Comparison of ENCODE assay signal across 15 cellular contexts in the genomic region with DNA sequence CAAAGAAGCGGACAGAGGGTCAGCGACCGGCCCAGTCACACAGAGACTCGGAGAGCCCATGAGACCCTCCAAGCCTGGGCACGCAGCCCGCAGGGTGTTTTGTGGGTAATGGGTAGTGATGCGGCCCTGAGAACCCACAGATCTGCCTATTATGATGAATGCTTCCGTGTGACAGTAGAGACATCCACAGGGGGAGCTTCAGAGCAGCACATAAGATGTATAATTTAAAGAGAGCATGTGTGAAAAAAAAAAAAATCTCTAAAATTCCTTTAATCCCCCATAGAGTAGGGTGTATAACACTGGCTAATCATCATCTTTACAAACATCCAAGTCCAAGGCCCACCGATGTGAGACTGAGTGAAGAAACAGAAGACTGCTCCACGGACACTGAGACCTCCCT. TPM values are rescaled to one million over a fixed set of nuclear protein-coding genes. Genes with fewer than 3 reads are reported as not detected.
DNase-seq lines count a peak whose midpoint lies in the region; ATAC-seq and TF ChIP-seq lines count a peak whose summit lies in the region.
"Had no signal": no experiment of that assay in that cellular context is flagged by ENCODE, and none has a peak within 500 bp of the region (broad histone marks: within the 10 kb centered on the region; RNA-seq: fewer than 3 reads in every experiment).

No MANE protein-coding gene starts in this region.

- ATAC-seq in foreskin keratinocyte (no peak), GM21526 (IDR thresholded peaks at IDR 0.05; ENCODE audit: low FRiP score, unreplicated experiment) (no peak)
- ATAC-seq in stimulated activated memory B cell treated with anti-CD40 and anti-IgM and Interleukin-4, amounts not matched to agents 10 μg/mL and 1 μg/mL and 100 μg/mL, for 72 hours, result no peak

- H3K4me3 Mint-ChIP-seq in HFFc6, result no peak overlapping the region
- no peak overlapping the region for H3K4me3 Mint-ChIP-seq in stimulated activated memory B cell treated with anti-CD40 and anti-IgM and Interleukin-4, amounts not matched to agents 10 μg/mL and 1 μg/mL and 100 μg/mL, for 72 hours

- 66 to 82% (median 75%) methylated on average over 5 to 10 of the region's 10 CpGs for WGBS in adrenal gland, 4 donors

- TF ChIP-seq CTCF in HFFc6 (IDR thresholded peaks at IDR 0.05) (peak; percentile 43), adrenal gland (IDR thresholded peaks at IDR 0.05) (no peak), foreskin keratinocyte (conservative IDR thresholded peaks at IDR 0.05) (peak; percentile 29)

- DNase-seq in HFFc6 (no peak), adrenal gland (no peak), foreskin keratinocyte (no peak), erythroblast (lab: John Stamatoyannopoulos, UW) (no peak), C1 segment of cervical spinal cord (lab: John Stamatoyannopoulos, UW) (no peak)
- DNase-seq: activated CD4-positive, CD25-positive, alpha-beta regulatory T cell; Caco-2; foreskin melanocyte; Karpas-422; mesendoderm; NCI-H1436 treated with DMSO at 0.1 percent for 48 hours; NCI-H446 treated with DMSO at 0.1 percent for 48 hours; thyroid gland had no signal

- H3K27ac Mint-ChIP-seq in HFFc6, result no peak overlapping the region
- H3K27ac Mint-ChIP-seq in stimulated activated memory B cell treated with anti-CD40 and anti-IgM and Interleukin-4, amounts not matched to agents 10 μg/mL and 1 μg/mL and 100 μg/mL, for 72 hours, result peak overlapping the region; percentile 23

- TF ChIP-seq POLR2A in adrenal gland (IDR thresholded peaks at IDR 0.05) (no peak), erythroblast (IDR thresholded peaks at IDR 0.05; ENCODE audit: low read length) (no peak)

- H3K27ac ChIP-seq in adrenal gland (peak overlapping the region in 3 of 5 donors; percentile 32 to 72 (median 56)), foreskin keratinocyte (no peak overlapping the region)
- H3K27ac ChIP-seq: thyroid gland had no signal

- H3K36me3 ChIP-seq in adrenal gland (replicated peaks in 1 of 2), result peaks cover 0 to 13% of the 10 kb centered on the region in 2 donors
- H3K36me3 ChIP-seq: thyroid gland had no signal

- no peaks in the 10 kb centered on the region for H3K36me3 Mint-ChIP-seq in HFFc6 (ENCODE audit: low read depth)
- peaks cover 50% of the 10 kb centered on the region for H3K36me3 Mint-ChIP-seq in stimulated activated memory B cell treated with anti-CD40 and anti-IgM and Interleukin-4, amounts not matched to agents 10 μg/mL and 1 μg/mL and 100 μg/mL, for 72 hours

- H3K4me1 Mint-ChIP-seq in HFFc6 (ENCODE audit: low read depth), result no peaks in the 10 kb centered on the region
- H3K4me1 Mint-ChIP-seq in stimulated activated memory B cell treated with anti-CD40 and anti-IgM and Interleukin-4, amounts not matched to agents 10 μg/mL and 1 μg/mL and 100 μg/mL, for 72 hours, result peaks cover 60% of the 10 kb centered on the region

- no peaks in the 10 kb centered on the region for H3K9me3 ChIP-seq in adrenal gland (replicated peaks in 1 of 3)
- H3K9me3 ChIP-seq: Caco-2, thyroid gland had no signal

- H3K4me3 ChIP-seq in adrenal gland, result no peak overlapping the region
- H3K4me3 ChIP-seq: thyroid gland had no signal

- peaks cover 3% of the 10 kb centered on the region; the same call in 1 of the 2 replicates for H3K27me3 Mint-ChIP-seq in HFFc6 (ENCODE audit: insufficient read depth)
- no peaks in the 10 kb centered on the region for H3K27me3 Mint-ChIP-seq in stimulated activated memory B cell treated with anti-CD40 and anti-IgM and Interleukin-4, amounts not matched to agents 10 μg/mL and 1 μg/mL and 100 μg/mL, for 72 hours

- no peaks in the 10 kb centered on the region for H3K9me3 Mint-ChIP-seq in HFFc6
- no peaks in the 10 kb centered on the region for H3K9me3 Mint-ChIP-seq in stimulated activated memory B cell treated with anti-CD40 and anti-IgM and Interleukin-4, amounts not matched to agents 10 μg/mL and 1 μg/mL and 100 μg/mL, for 72 hours

- H3K4me1 ChIP-seq in adrenal gland (replicated peaks in 1 of 2) (peaks cover 28 to 41% of the 10 kb centered on the region in 2 donors), foreskin keratinocyte (no peaks in the 10 kb centered on the region)

- H3K27me3 ChIP-seq in adrenal gland, result no peaks in the 10 kb centered on the region
- no peaks in the 10 kb centered on the region for H3K27me3 ChIP-seq in foreskin keratinocyte
- H3K27me3 ChIP-seq: thyroid gland had no signal

- intact Hi-C loops in adrenal gland (cut with DNase I), result loop anchor here in 1 of 2 donors (10.0 kb wide), 1 partner anchor 72 kb away; no protein-coding TSS in a partner anchor

RNA-seq across cellular contexts. Expression of a gene that starts 34.6 kb away (rescaled TPM):
- 10 to 100 TPM; 22.6 to 26.1 (median 23.5) TPM for total RNA-seq in HFFc6 (2021; fragmentation: NEBNext Ultra II Directional; extraction: Animal tissue kit (Norgen Biotek cat#: 25700))
- total RNA-seq in adrenal gland, result 100 to 1,000 TPM in 7 of 8 donors, 10 to 100 TPM in 1; 84.0 to 207 (median 134) TPM
- polyA plus RNA-seq in adrenal gland, result 100 to 1,000 TPM in 1 of 3 donors, 10 to 100 TPM in 2; 80.3 to 113 (median 97.5) TPM
- total RNA-seq in foreskin keratinocyte, result 30.6 and 30.8 TPM in 2 replicates
- polyA plus RNA-seq in foreskin keratinocyte, result 29.4 and 31.0 TPM in 2 replicates

Comparison
In these comparisons a context has a peak if more than half of its experiments do, and no peak if none do; other contexts are left out.
1. CTCF ChIP-seq: peak in HFFc6 (single experiment) and foreskin keratinocyte (single experiment); none in adrenal gland (0 of 6).